ENCODE assay signal across 20 cellular contexts in the genomic region with DNA sequence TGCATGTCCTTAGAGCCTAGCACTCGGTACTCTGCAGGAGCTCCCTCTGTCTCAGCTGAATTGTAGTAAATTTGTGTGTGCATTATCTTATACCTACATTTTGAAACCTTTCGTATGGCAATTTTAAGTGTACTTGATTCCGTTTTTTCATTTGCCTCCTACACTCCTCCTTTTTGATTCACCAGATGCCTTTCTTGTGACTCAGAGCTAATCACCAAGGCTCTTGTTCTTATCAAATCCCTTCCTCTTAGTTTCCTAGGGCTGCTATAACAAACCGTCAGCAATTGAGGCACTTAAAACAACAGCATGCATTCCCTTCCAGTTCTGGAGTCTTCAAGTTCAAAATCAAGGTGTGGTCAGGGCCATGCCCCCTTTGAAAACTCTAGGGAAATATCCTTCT.
DNase-seq lines count a peak whose midpoint lies in the region; ATAC-seq, FAIRE-seq and TF ChIP-seq lines count a peak whose summit lies in the region.
"Had no signal": no experiment of that assay in that cellular context is flagged by ENCODE, and none has a peak within 500 bp of the region (broad histone marks: within the 10 kb centered on the region; RNA-seq: fewer than 3 reads in every experiment).

No MANE protein-coding gene starts in this region.

- no peak overlapping the region for H3K18ac ChIP-seq in IMR-90 (ENCODE audit: low read depth, low read length)

- no peak overlapping the region for H3K23ac ChIP-seq in IMR-90 (ENCODE audit: low read depth, low read length)

- H4K20me1 ChIP-seq in IMR-90 (ENCODE audit: insufficient read depth, low read length): no peaks in the 10 kb centered on the region

- H3K79me1 ChIP-seq in IMR-90 (ENCODE audit: low read depth in 1 of 2, low read length in 2 of 2): no peaks in the 10 kb centered on the region

- H4K5ac ChIP-seq in IMR-90 (ENCODE audit: low read depth, low read length): no peak overlapping the region

- CTCF ChIA-PET in A673 (lab: Charles Lee) (interaction anchor here (1.2 to 1.3 kb wide), 2 partner anchors 278 to 1042 kb away, joined by 5 to 6 read pairs; no protein-coding TSS in a partner anchor), IMR-90 (lab: Yijun Ruan, JAX) (no interaction called here)

- H3K4ac ChIP-seq in IMR-90 (ENCODE audit: low read depth, low read length): no peak overlapping the region

- H3K4me2 ChIP-seq in IMR-90 (ENCODE audit: low read depth, low read length): no peak overlapping the region

- ATAC-seq in IMR-90 (ENCODE audit: low read depth) (no peak), left lung (peak; percentile 54), HG03469 (IDR thresholded peaks at IDR 0.05; ENCODE audit: unreplicated experiment) (no peak)
- ATAC-seq: mucosa of descending colon, right lobe of liver had no signal

- H3K27ac ChIP-seq in A673 (ENCODE audit: low read depth, low read length, poor library complexity, severe bottlenecking): peak overlapping the region; percentile 72
- H3K27ac ChIP-seq in IMR-90 (ENCODE audit: insufficient read depth, low read length): no peak overlapping the region
- no peak overlapping the region for H3K27ac ChIP-seq in left lung
- H3K27ac ChIP-seq: neutrophil, right lobe of liver, SK-N-MC, stomach, vagina had no signal

- no peak overlapping the region for H4K8ac ChIP-seq in IMR-90 (ENCODE audit: low read depth in 2 of 2, low read length in 2 of 2)

- H2AK5ac ChIP-seq in IMR-90 (ENCODE audit: low read depth, low read length): no peak overlapping the region

- H2BK120ac ChIP-seq in IMR-90 (ENCODE audit: low read depth, low read length): no peak overlapping the region

- H3K27me3 ChIP-seq in A673 (replicated peaks; ENCODE audit: insufficient read depth, low read depth, low read length, poor library complexity) (no peaks in the 10 kb centered on the region), IMR-90 (ENCODE audit: control insufficient read depth, insufficient read depth, low read length) (peaks cover 2% of the 10 kb centered on the region; the same call in 1 of the 2 replicates), left lung (peaks cover 2 to 42% of the 10 kb centered on the region in 2 donors)
- H3K27me3 ChIP-seq: right lobe of liver, vagina had no signal

- no peak for TF ChIP-seq RAD21 in IMR-90 (IDR thresholded peaks at IDR 0.05; ENCODE audit: low read length)

- POLR2A ChIA-PET in A673 (lab: Charles Lee; ENCODE audit: low non-redundant PET): interaction anchor here (1.0 kb wide), 1 partner anchor 990 kb away, joined by 4 read pairs; no protein-coding TSS in a partner anchor
- POLR2A ChIA-PET in IMR-90 (lab: Charles Lee; ENCODE audit: unreplicated experiment): no interaction called here

- DNase-seq in A673 (ENCODE audit: low spot score): peak; percentile 75
- DNase-seq in IMR-90: peak; percentile 37
- DNase-seq in choroid plexus epithelial cell (ENCODE audit: low read depth): peak; percentile 25
- no peak for DNase-seq in left lung
- DNase-seq in NCI-H2196 (lab: John Stamatoyannopoulos, UW; ENCODE audit: unreplicated experiment): no peak
- DNase-seq in RCC 7860 (ENCODE audit: low spot score): no peak
- DNase-seq in occipital lobe (lab: John Stamatoyannopoulos, UW): no peak
- DNase-seq: activated CD4-positive, alpha-beta T cell treated with anti-CD3 and anti-CD28 coated beads for 48 hours; activated naive CD4-positive, alpha-beta T cell; aorta; mucosa of descending colon; NCI-H2081; NCI-H526; right lobe of liver; stimulated activated CD4-positive, alpha-beta T cell treated with anti-CD3 and anti-CD28 coated beads, Interleukin-1b, Interleukin-23, amount 100 ng/mL, for 48 hours; stomach had no signal

- H2AFZ ChIP-seq in IMR-90 (replicated peaks; ENCODE audit: low read length, poor library complexity): no peak overlapping the region

- no TSS peak for BruUV-seq in A673 (replicated peaks; lab: Mats Ljungman, UMichigan)
- BruUV-seq in IMR-90 (replicated peaks; lab: Mats Ljungman, UMichigan): no TSS peak

- H2BK20ac ChIP-seq in IMR-90 (ENCODE audit: low read depth, low read length): no peak overlapping the region

- no peaks in the 10 kb centered on the region for H3K9me1 ChIP-seq in IMR-90 (ENCODE audit: insufficient read depth, low read length)

- no peak overlapping the region for H2BK5ac ChIP-seq in IMR-90 (ENCODE audit: low read depth, low read length, poor library complexity, severe bottlenecking)

- in situ Hi-C loops in IMR-90 (cut with MboI; ENCODE audit: low sequenced_read_pairs): loop anchor here (10.0 kb wide), 1 partner anchor 441 kb away; no protein-coding TSS in a partner anchor

- H3K36me3 ChIP-seq in A673 (ENCODE audit: insufficient read depth, low read length, poor library complexity, severe bottlenecking): no peaks in the 10 kb centered on the region
- H3K36me3 ChIP-seq in IMR-90 (ENCODE audit: control insufficient read depth, insufficient read depth, low read length): no peaks in the 10 kb centered on the region
- H3K36me3 ChIP-seq in left lung: no peaks in the 10 kb centered on the region
- H3K36me3 ChIP-seq: neutrophil, right lobe of liver, stomach, vagina had no signal

- no peak overlapping the region for H2AK9ac ChIP-seq in IMR-90 (replicated peaks; ENCODE audit: low read depth, low read length, poor library complexity)

- H2BK15ac ChIP-seq in IMR-90 (ENCODE audit: low read depth, low read length): no peak overlapping the region

- H3K56ac ChIP-seq in IMR-90 (ENCODE audit: extremely low read depth, insufficient read depth, low read length): no peak overlapping the region

- no peaks in the 10 kb centered on the region for H3K9me3 ChIP-seq in A673 (ENCODE audit: low read depth, low read length, poor library complexity, severe bottlenecking)
- H3K9me3 ChIP-seq in IMR-90 (ENCODE audit: control insufficient read depth, insufficient read depth, low read length): no peaks in the 10 kb centered on the region
- no peaks in the 10 kb centered on the region for H3K9me3 ChIP-seq in left lung
- H3K9me3 ChIP-seq: mucosa of descending colon, neutrophil, right lobe of liver, stomach, vagina had no signal

- no peak for FAIRE-seq in RCC 7860 (lab: Jason Lieb, UNC)

- WGBS in IMR-90 (ENCODE audit: extremely low coverage in 2 of 2, insufficient read length in 1 of 2), 2 experiments: 64% methylated on average over 2 of the region's 4 CpGs; no CpG with 5 or more reads in 1 of the 2 experiments

- H3K4me3 ChIP-seq in A673 (ENCODE audit: low read depth, low read length, poor library complexity, severe bottlenecking) (no peak overlapping the region), IMR-90 (ENCODE audit: insufficient read depth, low read depth, low read length) (no peak overlapping the region), choroid plexus epithelial cell (ENCODE audit: low read depth, low read length) (no peak overlapping the region), left lung (no peak overlapping the region)
- H3K4me3 ChIP-seq: mucosa of descending colon, right lobe of liver, SK-N-MC, stomach, vagina had no signal

- dilution Hi-C loops in IMR-90 (cut with HindIII; ENCODE audit: low sequenced_read_pairs, unreplicated experiment): no loop called here

- no peak for TF ChIP-seq CTCF in A673 (conservative IDR thresholded peaks at IDR 0.05; ENCODE audit: low read depth, low read length)
- no peak for TF ChIP-seq CTCF in IMR-90 (conservative IDR thresholded peaks at IDR 0.05; ENCODE audit: low read depth, low read length)
- TF ChIP-seq CTCF in choroid plexus epithelial cell (conservative IDR thresholded peaks at IDR 0.05; ENCODE audit: low read depth, low read length): no peak
- TF ChIP-seq CTCF in left lung (IDR thresholded peaks at IDR 0.05): no peak

- H3K4me1 ChIP-seq in A673 (ENCODE audit: insufficient read depth, low read length, poor library complexity, severe bottlenecking) (peaks cover 40% of the 10 kb centered on the region), IMR-90 (ENCODE audit: control insufficient read depth, insufficient read depth, low read length) (no peaks in the 10 kb centered on the region), left lung (no peaks in the 10 kb centered on the region)
- H3K4me1 ChIP-seq: right lobe of liver, vagina had no signal

- intact Hi-C loops in A673 (cut with micrococcal nuclease; ENCODE audit: unreplicated experiment): no loop called here
- intact Hi-C loops in IMR-90 (cut with micrococcal nuclease): no loop called here
- intact Hi-C loops in left lung (cut with DNase I): no loop called here

- no peak overlapping the region for H3K14ac ChIP-seq in IMR-90 (replicated peaks; ENCODE audit: low read depth, low read length)

- H4K91ac ChIP-seq in IMR-90 (ENCODE audit: insufficient read depth, low read depth, low read length): no peak overlapping the region

- TF ChIP-seq POLR2A in IMR-90 (IDR thresholded peaks at IDR 0.05; ENCODE audit: low read depth, low read length): no peak

- no peak overlapping the region for H3K9ac ChIP-seq in IMR-90 (ENCODE audit: low read depth, low read length)

TF ChIP-seq in IMR-90, 13 proteins besides CTCF, POLR2A, EP300 and RAD21 (continues in another document):
- TF ChIP-seq, protein P1, sequence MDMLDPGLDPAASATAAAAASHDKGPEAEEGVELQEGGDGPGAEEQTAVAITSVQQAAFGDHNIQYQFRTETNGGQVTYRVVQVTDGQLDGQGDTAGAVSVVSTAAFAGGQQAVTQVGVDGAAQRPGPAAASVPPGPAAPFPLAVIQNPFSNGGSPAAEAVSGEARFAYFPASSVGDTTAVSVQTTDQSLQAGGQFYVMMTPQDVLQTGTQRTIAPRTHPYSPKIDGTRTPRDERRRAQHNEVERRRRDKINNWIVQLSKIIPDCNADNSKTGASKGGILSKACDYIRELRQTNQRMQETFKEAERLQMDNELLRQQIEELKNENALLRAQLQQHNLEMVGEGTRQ (IDR thresholded peaks at IDR 0.05; ENCODE audit: low read depth, low read length): no peak
- TF ChIP-seq NFE2L2 (IDR thresholded peaks at IDR 0.05; ENCODE audit: low read depth, low read length) (no peak), MAZ (IDR thresholded peaks at IDR 0.05; ENCODE audit: borderline replicate concordance, low read depth, low read length) (no peak), MAFK (IDR thresholded peaks at IDR 0.05; ENCODE audit: low read depth, low read length) (no peak), MXI1 (IDR thresholded peaks at IDR 0.05; ENCODE audit: borderline replicate concordance, low read depth, low read length) (no peak), BHLHE40 (IDR thresholded peaks at IDR 0.05; ENCODE audit: low read depth, low read length) (no peak), SMC3 (IDR thresholded peaks at IDR 0.05; ENCODE audit: low read depth, low read length) (no peak), CEBPB (IDR thresholded peaks at IDR 0.05; ENCODE audit: low read depth, low read length) (no peak)
- TF ChIP-seq, protein P2, sequence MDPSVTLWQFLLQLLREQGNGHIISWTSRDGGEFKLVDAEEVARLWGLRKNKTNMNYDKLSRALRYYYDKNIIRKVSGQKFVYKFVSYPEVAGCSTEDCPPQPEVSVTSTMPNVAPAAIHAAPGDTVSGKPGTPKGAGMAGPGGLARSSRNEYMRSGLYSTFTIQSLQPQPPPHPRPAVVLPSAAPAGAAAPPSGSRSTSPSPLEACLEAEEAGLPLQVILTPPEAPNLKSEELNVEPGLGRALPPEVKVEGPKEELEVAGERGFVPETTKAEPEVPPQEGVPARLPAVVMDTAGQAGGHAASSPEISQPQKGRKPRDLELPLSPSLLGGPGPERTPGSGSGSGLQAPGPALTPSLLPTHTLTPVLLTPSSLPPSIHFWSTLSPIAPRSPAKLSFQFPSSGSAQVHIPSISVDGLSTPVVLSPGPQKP (IDR thresholded peaks at IDR 0.05; ENCODE audit: borderline replicate concordance, low read depth, low read length): no peak

Comparison
In these comparisons a context has a peak if more than half of its experiments do, and no peak if none do; other contexts are left out.
1. DNase-seq: peak in A673 (single experiment), IMR-90 (single experiment) and choroid plexus epithelial cell (single experiment); none in left lung (0 of 2), NCI-H2196 (single experiment), RCC 7860 (single experiment) and occipital lobe (single experiment).